In the genomic region with DNA sequence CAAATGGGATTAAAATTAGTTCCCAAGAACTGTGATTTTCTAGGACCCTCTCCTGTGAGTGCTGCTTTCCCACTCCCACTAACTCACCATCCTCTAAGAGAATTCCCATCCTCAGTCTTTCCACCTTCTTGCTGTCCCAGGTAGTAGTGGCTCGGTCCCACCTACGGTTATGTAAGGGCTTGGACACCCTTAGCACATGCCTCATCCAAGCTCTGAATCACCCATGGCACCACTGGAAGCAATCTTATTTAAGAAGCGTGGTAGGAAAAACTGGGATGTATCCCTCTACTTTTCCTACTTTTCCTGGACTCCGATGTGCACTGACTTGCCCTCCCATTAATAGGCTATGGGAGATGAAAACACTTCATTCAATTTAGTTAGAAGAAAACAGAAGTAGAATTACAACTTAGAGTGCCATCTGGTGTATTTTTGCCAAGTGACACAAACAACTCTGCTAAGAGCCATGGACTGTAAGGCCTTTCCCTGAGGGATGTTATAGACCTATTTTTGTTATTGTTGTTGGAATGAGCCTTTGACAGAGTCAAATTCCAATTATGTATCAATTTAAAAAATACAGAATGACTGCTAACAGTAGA, we compare ENCODE assay signal across 11 cellular contexts. TPM values are rescaled to one million over a fixed set of nuclear protein-coding genes. Genes with fewer than 3 reads are reported as not detected.
DNase-seq lines count a peak whose midpoint lies in the region; ATAC-seq and TF ChIP-seq lines count a peak whose summit lies in the region.
"Had no signal": no experiment of that assay in that cellular context is flagged by ENCODE, and none has a peak within 500 bp of the region (broad histone marks: within the 10 kb centered on the region; RNA-seq: fewer than 3 reads in every experiment).

No MANE protein-coding gene starts in this region.

- TF ChIP-seq POLR2A in adrenal gland (IDR thresholded peaks at IDR 0.05), result no peak

- H3K27me3 ChIP-seq in adrenal gland (no peaks in the 10 kb centered on the region), neutrophil (no peaks in the 10 kb centered on the region)

- H3K4me1 ChIP-seq in adrenal gland (replicated peaks in 1 of 2), result no peaks in the 10 kb centered on the region
- H3K4me1 ChIP-seq in neutrophil (ENCODE audit: control insufficient read depth in 1 of 2, insufficient read depth in 1 of 2, low read depth in 1 of 2, low read length in 1 of 2), result peaks cover 17 to 39% of the 10 kb centered on the region in 2 experiments

- 77 to 88% (median 82%) methylated on average over 4 of the region's 4 CpGs for WGBS in adrenal gland, 4 donors

- ATAC-seq in HG03469 (IDR thresholded peaks at IDR 0.05; ENCODE audit: unreplicated experiment), result no peak
- no peak for ATAC-seq in left ventricle myocardium superior
- ATAC-seq: right cardiac atrium; stimulated activated memory B cell treated with anti-CD40 and anti-IgM and Interleukin-4, amounts not matched to agents 10 μg/mL and 1 μg/mL and 100 μg/mL, for 72 hours had no signal

- H3K9me3 ChIP-seq in adrenal gland (replicated peaks in 1 of 3) (no peaks in the 10 kb centered on the region), neutrophil (no peaks in the 10 kb centered on the region)

- peak in 5 of 6 experiments; percentile 7 to 43 (median 26) for TF ChIP-seq CTCF in adrenal gland (IDR thresholded peaks at IDR 0.05)
- TF ChIP-seq CTCF in neutrophil (IDR thresholded peaks at IDR 0.05), result peak; percentile 55

- H3K36me3 ChIP-seq in adrenal gland (replicated peaks in 1 of 2), result no peaks in the 10 kb centered on the region
- H3K36me3 ChIP-seq in neutrophil, result no peaks in the 10 kb centered on the region

- DNase-seq in ELR (ENCODE audit: low read depth) (peak; percentile 30), Kasumi-1 (lab: John Stamatoyannopoulos, UW) (peak; percentile 78 to 89), adrenal gland (no peak), superior temporal gyrus (ENCODE audit: extremely low spot score) (no peak), left ventricle myocardium superior (no peak)
- DNase-seq: right cardiac atrium, SHP77 had no signal

- intact Hi-C loops in adrenal gland (cut with DNase I), result no loop called here
- intact Hi-C loops in left ventricle myocardium superior (cut with micrococcal nuclease), result no loop called here

- H3K27ac ChIP-seq in adrenal gland (no peak overlapping the region), neutrophil (peak overlapping the region; percentile 25)

- H3K4me3 ChIP-seq in adrenal gland (no peak overlapping the region), neutrophil (ENCODE audit: low read depth in 1 of 2, low read length in 1 of 2) (no peak overlapping the region)

RNA-seq across cellular contexts. Expression of gene ANKRD22, which starts 13.7 kb away (rescaled TPM):
- total RNA-seq in adrenal gland (1 to 10 TPM in 1 of 8 donors, under 1 TPM in 3, not detected in 4; 0.36 to 2.0 (median 0.53) TPM), left ventricle myocardium superior (not detected)
- polyA plus RNA-seq in adrenal gland, result 1 to 10 TPM in 1 of 3 donors, under 1 TPM in 2; 0.29 to 1.9 (median 0.37) TPM
- polyA plus RNA-seq: IgD-negative memory B cell, right cardiac atrium had no signal

RNA-seq across cellular contexts. Expression of gene STAMBPL1, which starts 14.7 kb away (rescaled TPM):
- total RNA-seq in adrenal gland (100 to 1,000 TPM in 1 of 8 donors, 10 to 100 TPM in 7; 11.0 to 108 (median 57.4) TPM), left ventricle myocardium superior (2.4 TPM)
- polyA plus RNA-seq in adrenal gland, result 10 to 100 TPM; 22.0 to 49.2 (median 27.0) TPM

Comparison
In these comparisons a context has a peak if more than half of its experiments do, and no peak if none do; other contexts are left out.
1. DNase-seq: peak in ELR (single experiment) and Kasumi-1 (2 of 2); none in adrenal gland (0 of 7), superior temporal gyrus (single experiment) and left ventricle myocardium superior (single experiment).